1 cellular context compared by ENCODE assay signal in the genomic region with DNA sequence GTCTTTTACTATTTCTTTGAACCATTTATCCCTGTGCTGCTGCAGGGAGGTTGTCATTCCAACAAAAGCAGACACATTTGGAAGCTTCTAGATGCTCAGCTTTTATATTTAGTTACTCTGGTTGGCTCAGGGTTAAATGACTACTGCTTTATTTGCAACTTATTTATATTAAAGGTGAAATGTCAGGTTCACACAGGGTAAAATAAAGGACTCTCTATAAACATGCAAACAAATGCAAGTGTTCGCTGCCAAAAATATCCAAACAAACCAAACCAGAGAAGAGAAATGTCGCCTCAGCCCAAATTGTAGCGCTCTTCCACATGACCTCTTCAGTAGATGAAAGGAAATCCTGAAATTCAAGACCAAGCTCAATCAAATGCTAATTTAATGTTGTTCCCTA.
TF ChIP-seq lines count a peak whose summit lies in the region.

No MANE protein-coding gene starts in this region.

TF ChIP-seq in GM23338, 12 proteins besides CTCF, POLR2A, EP300 and RAD21 (continued from another document):
- TF ChIP-seq, protein P1, sequence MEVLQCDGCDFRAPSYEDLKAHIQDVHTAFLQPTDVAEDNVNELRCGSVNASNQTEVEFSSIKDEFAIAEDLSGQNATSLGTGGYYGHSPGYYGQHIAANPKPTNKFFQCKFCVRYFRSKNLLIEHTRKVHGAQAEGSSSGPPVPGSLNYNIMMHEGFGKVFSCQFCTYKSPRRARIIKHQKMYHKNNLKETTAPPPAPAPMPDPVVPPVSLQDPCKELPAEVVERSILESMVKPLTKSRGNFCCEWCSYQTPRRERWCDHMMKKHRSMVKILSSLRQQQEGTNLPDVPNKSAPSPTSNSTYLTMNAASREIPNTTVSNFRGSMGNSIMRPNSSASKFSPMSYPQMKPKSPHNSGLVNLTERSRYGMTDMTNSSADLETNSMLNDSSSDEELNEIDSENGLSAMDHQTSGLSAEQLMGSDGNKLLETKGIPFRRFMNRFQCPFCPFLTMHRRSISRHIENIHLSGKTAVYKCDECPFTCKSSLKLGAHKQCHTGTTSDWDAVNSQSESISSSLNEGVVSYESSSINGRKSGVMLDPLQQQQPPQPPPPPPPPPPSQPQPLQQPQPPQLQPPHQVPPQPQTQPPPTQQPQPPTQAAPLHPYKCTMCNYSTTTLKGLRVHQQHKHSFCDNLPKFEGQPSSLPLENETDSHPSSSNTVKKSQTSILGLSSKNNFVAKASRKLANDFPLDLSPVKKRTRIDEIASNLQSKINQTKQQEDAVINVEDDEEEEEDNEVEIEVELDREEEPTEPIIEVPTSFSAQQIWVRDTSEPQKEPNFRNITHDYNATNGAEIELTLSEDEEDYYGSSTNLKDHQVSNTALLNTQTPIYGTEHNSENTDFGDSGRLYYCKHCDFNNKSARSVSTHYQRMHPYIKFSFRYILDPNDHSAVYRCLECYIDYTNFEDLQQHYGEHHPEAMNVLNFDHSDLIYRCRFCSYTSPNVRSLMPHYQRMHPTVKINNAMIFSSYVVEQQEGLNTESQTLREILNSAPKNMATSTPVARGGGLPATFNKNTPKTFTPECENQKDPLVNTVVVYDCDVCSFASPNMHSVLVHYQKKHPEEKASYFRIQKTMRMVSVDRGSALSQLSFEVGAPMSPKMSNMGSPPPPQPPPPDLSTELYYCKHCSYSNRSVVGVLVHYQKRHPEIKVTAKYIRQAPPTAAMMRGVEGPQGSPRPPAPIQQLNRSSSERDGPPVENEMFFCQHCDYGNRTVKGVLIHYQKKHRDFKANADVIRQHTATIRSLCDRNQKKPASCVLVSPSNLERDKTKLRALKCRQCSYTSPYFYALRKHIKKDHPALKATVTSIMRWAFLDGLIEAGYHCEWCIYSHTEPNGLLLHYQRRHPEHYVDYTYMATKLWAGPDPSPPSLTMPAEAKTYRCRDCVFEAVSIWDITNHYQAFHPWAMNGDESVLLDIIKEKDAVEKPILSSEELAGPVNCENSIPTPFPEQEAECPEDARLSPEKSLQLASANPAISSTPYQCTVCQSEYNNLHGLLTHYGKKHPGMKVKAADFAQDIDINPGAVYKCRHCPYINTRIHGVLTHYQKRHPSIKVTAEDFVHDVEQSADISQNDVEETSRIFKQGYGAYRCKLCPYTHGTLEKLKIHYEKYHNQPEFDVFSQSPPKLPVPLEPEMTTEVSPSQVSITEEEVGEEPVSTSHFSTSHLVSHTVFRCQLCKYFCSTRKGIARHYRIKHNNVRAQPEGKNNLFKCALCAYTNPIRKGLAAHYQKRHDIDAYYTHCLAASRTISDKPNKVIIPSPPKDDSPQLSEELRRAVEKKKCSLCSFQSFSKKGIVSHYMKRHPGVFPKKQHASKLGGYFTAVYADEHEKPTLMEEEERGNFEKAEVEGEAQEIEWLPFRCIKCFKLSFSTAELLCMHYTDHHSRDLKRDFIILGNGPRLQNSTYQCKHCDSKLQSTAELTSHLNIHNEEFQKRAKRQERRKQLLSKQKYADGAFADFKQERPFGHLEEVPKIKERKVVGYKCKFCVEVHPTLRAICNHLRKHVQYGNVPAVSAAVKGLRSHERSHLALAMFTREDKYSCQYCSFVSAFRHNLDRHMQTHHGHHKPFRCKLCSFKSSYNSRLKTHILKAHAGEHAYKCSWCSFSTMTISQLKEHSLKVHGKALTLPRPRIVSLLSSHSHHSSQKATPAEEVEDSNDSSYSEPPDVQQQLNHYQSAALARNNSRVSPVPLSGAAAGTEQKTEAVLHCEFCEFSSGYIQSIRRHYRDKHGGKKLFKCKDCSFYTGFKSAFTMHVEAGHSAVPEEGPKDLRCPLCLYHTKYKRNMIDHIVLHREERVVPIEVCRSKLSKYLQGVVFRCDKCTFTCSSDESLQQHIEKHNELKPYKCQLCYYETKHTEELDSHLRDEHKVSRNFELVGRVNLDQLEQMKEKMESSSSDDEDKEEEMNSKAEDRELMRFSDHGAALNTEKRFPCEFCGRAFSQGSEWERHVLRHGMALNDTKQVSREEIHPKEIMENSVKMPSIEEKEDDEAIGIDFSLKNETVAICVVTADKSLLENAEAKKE (CRISPR knock-in tag; IDR thresholded peaks at IDR 0.05), result no peak
TF ChIP-seq in GM23338: peak in this region for 0.
